In genomic region chr5:119070828-119071572, GRCh38 we compare ENCODE assay signal across 1 cellular context.
TF ChIP-seq lines count a peak whose summit lies in the region.

DMXL1 (plus strand) TSS chr5:119071087; CDS start chr5:119071570, 483 bp downstream.

TF ChIP-seq in HepG2, 621 proteins besides CTCF, POLR2A, EP300 and RAD21 (continued from another document and continues in another):
- TF ChIP-seq MXD4 (CRISPR knock-in tag; IDR thresholded peaks at IDR 0.05) (peak; percentile 61; the same call in 1 of the 2 replicates), ARID2 (CRISPR knock-in tag; IDR thresholded peaks at IDR 0.05; ENCODE audit: borderline replicate concordance) (no peak), CREM (IDR thresholded peaks at IDR 0.05) (peak; percentile 87), CREM (CRISPR knock-in tag; IDR thresholded peaks at IDR 0.05) (no peak), NR2F2 (IDR thresholded peaks at IDR 0.05; ENCODE audit: borderline replicate concordance, low read depth) (no peak), EEA1 (CRISPR knock-in tag; IDR thresholded peaks at IDR 0.05; ENCODE audit: borderline replicate concordance) (no peak), EZH2 (conservative IDR thresholded peaks at IDR 0.05; ENCODE audit: low read depth, low read length) (no peak), PATZ1 (CRISPR knock-in tag; IDR thresholded peaks at IDR 0.05) (0 out of 2 replicates have a peak, but pooled peaks have one; percentile 30), KDM3A (CRISPR knock-in tag; IDR thresholded peaks at IDR 0.05; ENCODE audit: low read depth) (no peak), REXO4 (CRISPR knock-in tag; IDR thresholded peaks at IDR 0.05; ENCODE audit: borderline replicate concordance) (no peak), PAF1 (CRISPR knock-in tag; IDR thresholded peaks at IDR 0.05) (no peak), HOXA7 (CRISPR knock-in tag; IDR thresholded peaks at IDR 0.05) (no peak), MIXL1 (CRISPR knock-in tag; IDR thresholded peaks at IDR 0.05) (0 out of 2 replicates have a peak, but pooled peaks have one; percentile 3), U2AF2 (IDR thresholded peaks at IDR 0.05; ENCODE audit: low read depth, low read length) (no peak), DR1 (CRISPR knock-in tag; IDR thresholded peaks at IDR 0.05) (peak; percentile 53; the same call in 1 of the 2 replicates), RORA (CRISPR knock-in tag; IDR thresholded peaks at IDR 0.05) (no peak), TIGD3 (CRISPR knock-in tag; IDR thresholded peaks at IDR 0.05; ENCODE audit: borderline replicate concordance) (no peak), ATRX (CRISPR knock-in tag; IDR thresholded peaks at IDR 0.05; ENCODE audit: borderline replicate concordance) (no peak), ZNF75D (CRISPR knock-in tag; IDR thresholded peaks at IDR 0.05; ENCODE audit: borderline replicate concordance) (no peak), ZNF512 (CRISPR knock-in tag; IDR thresholded peaks at IDR 0.05) (no peak), CBX5 (CRISPR knock-in tag; IDR thresholded peaks at IDR 0.05; ENCODE audit: borderline replicate concordance) (no peak), POGZ (CRISPR knock-in tag; IDR thresholded peaks at IDR 0.05) (peak; percentile 87), SMC3 (IDR thresholded peaks at IDR 0.05; ENCODE audit: low read length) (no peak), ARNT (IDR thresholded peaks at IDR 0.05) (no peak), WIZ (CRISPR knock-in tag; IDR thresholded peaks at IDR 0.05) (no peak), REL (CRISPR knock-in tag; conservative IDR thresholded peaks at IDR 0.05) (no peak), ELF1 (CRISPR knock-in tag; IDR thresholded peaks at IDR 0.05) (no peak), ZNF33B (CRISPR knock-in tag; IDR thresholded peaks at IDR 0.05) (no peak), ZSCAN20 (CRISPR knock-in tag; IDR thresholded peaks at IDR 0.05; ENCODE audit: borderline replicate concordance) (no peak), ZNF564 (CRISPR knock-in tag; IDR thresholded peaks at IDR 0.05) (no peak; the same call in 1 of the 2 replicates), ZNF296 (CRISPR knock-in tag; conservative IDR thresholded peaks at IDR 0.05) (no peak), CERS6 (CRISPR knock-in tag; IDR thresholded peaks at IDR 0.05) (no peak), SYNCRIP (IDR thresholded peaks at IDR 0.05; ENCODE audit: insufficient read depth, low read depth, low read length) (no peak), TERF1 (CRISPR knock-in tag; IDR thresholded peaks at IDR 0.05) (no peak), ZNF17 (CRISPR knock-in tag; IDR thresholded peaks at IDR 0.05) (no peak), RXRB (CRISPR knock-in tag; IDR thresholded peaks at IDR 0.05; ENCODE audit: borderline replicate concordance) (no peak), ZBTB7B (CRISPR knock-in tag; IDR thresholded peaks at IDR 0.05) (peak; percentile 38; the same call in 1 of the 2 replicates), MBNL3 (CRISPR knock-in tag; conservative IDR thresholded peaks at IDR 0.05) (no peak), PRDM15 (CRISPR knock-in tag; IDR thresholded peaks at IDR 0.05) (no peak), ZFYVE20 (CRISPR knock-in tag; IDR thresholded peaks at IDR 0.05; ENCODE audit: borderline replicate concordance, low read depth) (no peak), CREBL2 (CRISPR knock-in tag; IDR thresholded peaks at IDR 0.05; ENCODE audit: borderline replicate concordance) (no peak), AFF4 (CRISPR knock-in tag; IDR thresholded peaks at IDR 0.05) (no peak), FOSL2 (CRISPR knock-in tag; IDR thresholded peaks at IDR 0.05) (0 out of 2 replicates have a peak, but pooled peaks have one; percentile 32), CREB1 (IDR thresholded peaks at IDR 0.05) (peak; percentile 58), CREB1 (CRISPR knock-in tag; IDR thresholded peaks at IDR 0.05) (peak; percentile 85), CBFB (CRISPR knock-in tag; IDR thresholded peaks at IDR 0.05) (no peak), TARDBP (CRISPR knock-in tag; IDR thresholded peaks at IDR 0.05) (no peak), JUN (CRISPR knock-in tag; IDR thresholded peaks at IDR 0.05) (no peak), PLRG1 (conservative IDR thresholded peaks at IDR 0.05) (no peak), ZNF253 (CRISPR knock-in tag; IDR thresholded peaks at IDR 0.05; ENCODE audit: borderline replicate concordance) (no peak), ZNF7 (CRISPR knock-in tag; IDR thresholded peaks at IDR 0.05) (no peak), ZFY (CRISPR knock-in tag; IDR thresholded peaks at IDR 0.05) (peak; percentile 88), ZNF274 (CRISPR knock-in tag; IDR thresholded peaks at IDR 0.05) (peak; percentile 75), ZFP82 (CRISPR knock-in tag; IDR thresholded peaks at IDR 0.05; ENCODE audit: borderline replicate concordance) (peak; percentile 93), MTF2 (CRISPR knock-in tag; IDR thresholded peaks at IDR 0.05; ENCODE audit: borderline replicate concordance) (no peak), ISX (CRISPR knock-in tag; conservative IDR thresholded peaks at IDR 0.05) (no peak), ZNF354B (CRISPR knock-in tag; IDR thresholded peaks at IDR 0.05) (no peak), POLR2G (IDR thresholded peaks at IDR 0.05; ENCODE audit: low read depth, low read length) (peak; percentile 64), ZNF709 (CRISPR knock-in tag; IDR thresholded peaks at IDR 0.05) (0 out of 2 replicates have a peak, but pooled peaks have one; percentile 37), ELK4 (CRISPR knock-in tag; IDR thresholded peaks at IDR 0.05; ENCODE audit: borderline replicate concordance) (no peak), ZNF382 (CRISPR knock-in tag; IDR thresholded peaks at IDR 0.05; ENCODE audit: borderline replicate concordance) (no peak), ZBTB1 (CRISPR knock-in tag; IDR thresholded peaks at IDR 0.05; ENCODE audit: borderline replicate concordance) (no peak)
